ENCODE assay signal across 18 cellular contexts in genomic region chr21:43176621-43177020, GRCh38. TPM values are rescaled to one million over a fixed set of nuclear protein-coding genes. Genes with fewer than 3 reads are reported as not detected.
A peak's percentile ranks its signal among the peaks of the same experiment; 100 is the strongest.
DNase-seq lines count a peak whose midpoint lies in the region; ATAC-seq, FAIRE-seq and TF ChIP-seq lines count a peak whose summit lies in the region.
"Not testable (repeated sequence)": the region's sequence is repeated elsewhere in the genome, so short reads cannot be mapped to it uniquely, and the experiment has no call there.
"Had no signal": no experiment of that assay in that cellular context is flagged by ENCODE, and none has a peak within 500 bp of the region (broad histone marks: within the 10 kb centered on the region; RNA-seq: fewer than 3 reads in every experiment).

No MANE protein-coding gene starts in this region.

- FAIRE-seq in G401.6 (lab: Jason Lieb, UNC), result peak; percentile 19

- TF ChIP-seq EP300 in gastroesophageal sphincter (IDR thresholded peaks at IDR 0.05), result not testable (repeated sequence)

- POLR2A ChIA-PET in PC-3 (lab: Charles Lee; ENCODE audit: unreplicated experiment), result not testable (repeated sequence)

- not testable (repeated sequence) for TF ChIP-seq POLR2A in gastroesophageal sphincter (IDR thresholded peaks at IDR 0.05)

- not testable (repeated sequence) for H3K9ac ChIP-seq in PC-3 (ENCODE audit: low read length)

- H3K9me3 Mint-ChIP-seq in activated T-cell treated with anti-CD3 and anti-CD28 coated beads, Interleukin-2, amount 50 U/mL, for 72 hours; stimulated activated effector memory CD8-positive, alpha-beta T cell treated with anti-CD3 and anti-CD28 coated beads, Interleukin-12 subunit alpha, Interleukin-12 subunit beta, amount 100 ng/mL, for 72 hours: not testable (repeated sequence)

- not testable (repeated sequence) for H3K27ac ChIP-seq in PC-3 (ENCODE audit: low read length); gastroesophageal sphincter; lower lobe of right lung

- CTCF ChIA-PET in PC-3 (lab: Charles Lee), result not testable (repeated sequence)

- not testable (repeated sequence) for H3K9me3 ChIP-seq in PC-3 (ENCODE audit: low read length); gastroesophageal sphincter; lower lobe of right lung

- not testable (repeated sequence) for H3K79me2 ChIP-seq in PC-3 (ENCODE audit: low read length)

- H3K27me3 ChIP-seq in PC-3 (ENCODE audit: low read length); gastroesophageal sphincter; lower lobe of right lung (ENCODE audit: low read depth): not testable (repeated sequence)

- H3K4me3 ChIP-seq in PC-3 (ENCODE audit: low read length); gastroesophageal sphincter; lower lobe of right lung: not testable (repeated sequence)

- H3K4me2 ChIP-seq in PC-3 (ENCODE audit: low read length), result not testable (repeated sequence)

- H4K20me1 ChIP-seq in PC-3 (ENCODE audit: low read length), result not testable (repeated sequence)

- not testable (repeated sequence) for H3K36me3 ChIP-seq in PC-3 (ENCODE audit: low read depth, low read length); gastroesophageal sphincter; lower lobe of right lung

- not testable (repeated sequence) for H3K4me3 Mint-ChIP-seq in activated T-cell treated with anti-CD3 and anti-CD28 coated beads, Interleukin-2, amount 50 U/mL, for 72 hours; stimulated activated effector memory CD8-positive, alpha-beta T cell treated with anti-CD3 and anti-CD28 coated beads, Interleukin-12 subunit alpha, Interleukin-12 subunit beta, amount 100 ng/mL, for 72 hours

- not testable (repeated sequence) for H3K9me2 ChIP-seq in PC-3 (replicated peaks; ENCODE audit: low read length)

- H3K4me1 Mint-ChIP-seq in activated T-cell treated with anti-CD3 and anti-CD28 coated beads, Interleukin-2, amount 50 U/mL, for 72 hours (ENCODE audit: low read depth); stimulated activated effector memory CD8-positive, alpha-beta T cell treated with anti-CD3 and anti-CD28 coated beads, Interleukin-12 subunit alpha, Interleukin-12 subunit beta, amount 100 ng/mL, for 72 hours: not testable (repeated sequence)

- not testable (repeated sequence) for BruUV-seq in PC-3 (replicated peaks; lab: Mats Ljungman, UMichigan)

- not testable (repeated sequence) for TF ChIP-seq CTCF in PC-3 (conservative IDR thresholded peaks at IDR 0.05; ENCODE audit: low read depth, low read length); gastroesophageal sphincter (IDR thresholded peaks at IDR 0.05); lower lobe of right lung (IDR thresholded peaks at IDR 0.05)

- DNase-seq in PC-3; activated T-cell treated with anti-CD3 and anti-CD28 coated beads, Interleukin-2, amount 50 U/mL, for 72 hours; lower lobe of right lung; stimulated activated effector memory CD8-positive, alpha-beta T cell treated with anti-CD3 and anti-CD28 coated beads, Interleukin-12 subunit alpha, Interleukin-12 subunit beta, amount 100 ng/mL, for 72 hours (ENCODE audit: low spot score in 2 of 2): not testable (repeated sequence)

- not testable (repeated sequence) for H3K27me3 Mint-ChIP-seq in activated T-cell treated with anti-CD3 and anti-CD28 coated beads, Interleukin-2, amount 50 U/mL, for 72 hours (ENCODE audit: low read depth)

- ATAC-seq in GM19324 (IDR thresholded peaks at IDR 0.05; ENCODE audit: low FRiP score, unreplicated experiment) (peak; percentile 37), HG02981 (IDR thresholded peaks at IDR 0.05; ENCODE audit: unreplicated experiment) (peak; percentile 48), PC-3 (peak; percentile 74), gastroesophageal sphincter (peak; percentile 74), lower lobe of right lung (peak; percentile 85 to 87)
- ATAC-seq in activated T-cell treated with anti-CD3 and anti-CD28 coated beads, Interleukin-2, amount 50 U/mL, for 72 hours (replicated peaks in 1 of 2), result peak; percentile 77 to 79
- peak; percentile 80 for ATAC-seq in stimulated activated effector memory CD8-positive, alpha-beta T cell treated with anti-CD3 and anti-CD28 coated beads, Interleukin-12 subunit alpha, Interleukin-12 subunit beta, amount 100 ng/mL, for 72 hours

- H3F3A ChIP-seq in PC-3 (ENCODE audit: low read length, unreplicated experiment), result not testable (repeated sequence)

- H3K4me1 ChIP-seq in PC-3 (ENCODE audit: insufficient read depth, low read length); gastroesophageal sphincter; lower lobe of right lung: not testable (repeated sequence)

- WGBS in gastroesophageal sphincter (ENCODE audit: low coverage in 1 of 2), 2 donors, result no CpG with 5 or more reads among the region's 16 CpGs

- H3K27ac Mint-ChIP-seq in activated T-cell treated with anti-CD3 and anti-CD28 coated beads, Interleukin-2, amount 50 U/mL, for 72 hours; stimulated activated effector memory CD8-positive, alpha-beta T cell treated with anti-CD3 and anti-CD28 coated beads, Interleukin-12 subunit alpha, Interleukin-12 subunit beta, amount 100 ng/mL, for 72 hours: not testable (repeated sequence)

- H3K36me3 Mint-ChIP-seq in activated T-cell treated with anti-CD3 and anti-CD28 coated beads, Interleukin-2, amount 50 U/mL, for 72 hours (ENCODE audit: insufficient read depth in 2 of 2); stimulated activated effector memory CD8-positive, alpha-beta T cell treated with anti-CD3 and anti-CD28 coated beads, Interleukin-12 subunit alpha, Interleukin-12 subunit beta, amount 100 ng/mL, for 72 hours: not testable (repeated sequence)

- H2AFZ ChIP-seq in PC-3 (ENCODE audit: low read length), result not testable (repeated sequence)

- intact Hi-C loops in PC-3 (cut with micrococcal nuclease); lower lobe of right lung (cut with DNase I): not testable (repeated sequence)

RNA-seq across cellular contexts. Expression of gene CRYAA, which starts 7.8 kb away (rescaled TPM):
- not detected in 2 replicates for total RNA-seq in PC-3 (2014; rRNA removed)
- total RNA-seq in activated T-cell treated with anti-CD3 and anti-CD28 coated beads, Interleukin-2, amount 50 U/mL, for 72 hours, result not detected
- total RNA-seq in gastroesophageal sphincter, result not detected
- not detected for total RNA-seq in lower lobe of right lung
- total RNA-seq: bronchial epithelial cell, endodermal cell, fibroblast of lung, H4, LHCN-M2, mesothelial cell of epicardium, neural crest cell, posterior vena cava, temporal lobe, vagina had no signal
